21 cellular contexts compared by ENCODE assay signal in genomic region chr14:71290301-71290700, GRCh38. TPM values are rescaled to one million over a fixed set of nuclear protein-coding genes. Genes with fewer than 3 reads are reported as not detected.
A peak's percentile ranks its signal among the peaks of the same experiment; 100 is the strongest.
DNase-seq lines count a peak whose midpoint lies in the region; ATAC-seq, FAIRE-seq and TF ChIP-seq lines count a peak whose summit lies in the region.
"Had no signal": no experiment of that assay in that cellular context is flagged by ENCODE, and none has a peak within 500 bp of the region (broad histone marks: within the 10 kb centered on the region; RNA-seq: fewer than 3 reads in every experiment).

No MANE protein-coding gene starts in this region.

- intact Hi-C loops in IMR-90 (cut with micrococcal nuclease), result no loop called here

- H3K14ac ChIP-seq in IMR-90 (replicated peaks; ENCODE audit: low read depth, low read length), result no peak overlapping the region

- H3K27me3 ChIP-seq in IMR-90 (ENCODE audit: control insufficient read depth, insufficient read depth, low read length) (no peaks in the 10 kb centered on the region), astrocyte (ENCODE audit: insufficient read depth, low read length) (no peaks in the 10 kb centered on the region), foreskin keratinocyte (no peaks in the 10 kb centered on the region), Karpas-422 (ENCODE audit: low read length) (no peaks in the 10 kb centered on the region)
- H3K27me3 ChIP-seq: BLaER1 treated with 17β-estradiol and CSF1 and Interleukin-3, amounts not matched to agents 10 nM and 100 nM; ovary; upper lobe of right lung had no signal

- H3K36me3 ChIP-seq in IMR-90 (ENCODE audit: control insufficient read depth, insufficient read depth, low read length), result no peaks in the 10 kb centered on the region
- H3K36me3 ChIP-seq in astrocyte (ENCODE audit: insufficient read depth, low read length), result no peaks in the 10 kb centered on the region
- no peaks in the 10 kb centered on the region for H3K36me3 ChIP-seq in Karpas-422 (ENCODE audit: insufficient read depth, low read length)
- H3K36me3 ChIP-seq: BLaER1 treated with 17β-estradiol and CSF1 and Interleukin-3, amounts not matched to agents 10 nM and 100 nM; ovary; upper lobe of right lung had no signal

- POLR2A ChIA-PET in IMR-90 (lab: Charles Lee; ENCODE audit: unreplicated experiment), result no interaction called here

- H2AK5ac ChIP-seq in IMR-90 (ENCODE audit: low read depth, low read length), result no peak overlapping the region

- DNase-seq in COLO829 (ENCODE audit: low spot score) (peak; percentile 64), IMR-90 (no peak), astrocyte (ENCODE audit: low read depth) (no peak), foreskin keratinocyte (no peak), activated gamma-delta T cell (lab: John Stamatoyannopoulos, UW) (no peak), Karpas-422 (no peak)
- DNase-seq in stimulated activated CD4-positive, alpha-beta T cell treated with anti-CD3 and anti-CD28 coated beads, Interleukin-12 subunit alpha, Interleukin-12 subunit beta, amount 100 ng/mL, for 4 hours, result no peak
- DNase-seq: activated CD4-positive, alpha-beta T cell treated with anti-CD3 and anti-CD28 coated beads for 1 hour; DMS 273 treated with DMSO at 0.1 percent for 48 hours; KG1; NCI-H187 treated with DMSO at 0.1 percent for 48 hours; ovary; right cardiac atrium; upper lobe of right lung had no signal

- no peaks in the 10 kb centered on the region for H3K79me1 ChIP-seq in IMR-90 (ENCODE audit: low read depth in 1 of 2, low read length in 2 of 2)

- H3K36me3 Mint-ChIP-seq in astrocyte (ENCODE audit: low read depth, unreplicated experiment), result no peaks in the 10 kb centered on the region
- H3K36me3 Mint-ChIP-seq: mesothelial cell of epicardium, T-cell had no signal

- no peaks in the 10 kb centered on the region for H3K9me2 ChIP-seq in Karpas-422 (replicated peaks; ENCODE audit: insufficient read depth, low read length)

- no peak overlapping the region for H3K4ac ChIP-seq in IMR-90 (ENCODE audit: low read depth, low read length)

- TF ChIP-seq RAD21 in IMR-90 (IDR thresholded peaks at IDR 0.05; ENCODE audit: low read length), result no peak

- ATAC-seq in IMR-90 (ENCODE audit: low read depth) (no peak), foreskin keratinocyte (no peak), GM18519 (IDR thresholded peaks at IDR 0.05; ENCODE audit: low FRiP score, unreplicated experiment) (no peak)

- no peaks in the 10 kb centered on the region for H3K9me1 ChIP-seq in IMR-90 (ENCODE audit: insufficient read depth, low read length)

- peaks cover 1% of the 10 kb centered on the region; the same call in 1 of the 2 replicates for H3K4me1 ChIP-seq in IMR-90 (ENCODE audit: control insufficient read depth, insufficient read depth, low read length)
- H3K4me1 ChIP-seq in astrocyte (ENCODE audit: insufficient read depth, low read length), result peaks cover 7% of the 10 kb centered on the region
- H3K4me1 ChIP-seq in foreskin keratinocyte, result peaks cover 3% of the 10 kb centered on the region
- no peaks in the 10 kb centered on the region for H3K4me1 ChIP-seq in Karpas-422 (ENCODE audit: low read length)
- H3K4me1 ChIP-seq: upper lobe of right lung had no signal

- no peaks in the 10 kb centered on the region for H3K9me3 Mint-ChIP-seq in astrocyte (ENCODE audit: unreplicated experiment)

- H4K20me1 ChIP-seq in IMR-90 (ENCODE audit: insufficient read depth, low read length) (no peaks in the 10 kb centered on the region), astrocyte (ENCODE audit: insufficient read depth, low read length) (no peaks in the 10 kb centered on the region), Karpas-422 (ENCODE audit: insufficient read depth, low read depth, low read length) (no peaks in the 10 kb centered on the region)
- H4K20me1 ChIP-seq: BLaER1 treated with 17β-estradiol and CSF1 and Interleukin-3, amounts not matched to agents 10 nM and 100 nM had no signal

- H3K27ac ChIP-seq in IMR-90 (ENCODE audit: insufficient read depth, low read length) (no peak overlapping the region), astrocyte (ENCODE audit: low read depth, low read length) (no peak overlapping the region), foreskin keratinocyte (peak overlapping the region; percentile 14), Karpas-422 (ENCODE audit: low read length) (no peak overlapping the region)
- H3K27ac ChIP-seq: ovary, upper lobe of right lung had no signal

- no peak overlapping the region for H3K56ac ChIP-seq in IMR-90 (ENCODE audit: extremely low read depth, insufficient read depth, low read length)

- FAIRE-seq in astrocyte (lab: Jason Lieb, UNC), result no peak
- FAIRE-seq: endometrium, G401.6 had no signal

- H2BK5ac ChIP-seq in IMR-90 (ENCODE audit: low read depth, low read length, poor library complexity, severe bottlenecking), result no peak overlapping the region

- dilution Hi-C loops in IMR-90 (cut with HindIII; ENCODE audit: low sequenced_read_pairs, unreplicated experiment), result no loop called here

- H4K8ac ChIP-seq in IMR-90 (ENCODE audit: low read depth in 2 of 2, low read length in 2 of 2), result no peak overlapping the region; a peak in 1 of 4 replicates

- no peak overlapping the region for H3K18ac ChIP-seq in IMR-90 (ENCODE audit: low read depth, low read length)

- H3K9me3 ChIP-seq in IMR-90 (ENCODE audit: control insufficient read depth, insufficient read depth, low read length) (no peaks in the 10 kb centered on the region), astrocyte (ENCODE audit: insufficient read depth, low read depth, low read length) (no peaks in the 10 kb centered on the region), Karpas-422 (ENCODE audit: low read length) (no peaks in the 10 kb centered on the region)
- H3K9me3 ChIP-seq: ovary, upper lobe of right lung had no signal

- peak overlapping the region; percentile 93 for H3K27ac Mint-ChIP-seq in astrocyte (ENCODE audit: unreplicated experiment)
- H3K27ac Mint-ChIP-seq: mesothelial cell of epicardium had no signal

- no peak overlapping the region for H3K4me3 ChIP-seq in IMR-90 (ENCODE audit: insufficient read depth, low read depth, low read length)
- H3K4me3 ChIP-seq in astrocyte (ENCODE audit: insufficient read depth, low read depth, low read length), result no peak overlapping the region
- no peak overlapping the region for H3K4me3 ChIP-seq in Karpas-422 (ENCODE audit: low read length)
- H3K4me3 ChIP-seq: BLaER1 treated with 17β-estradiol and CSF1 and Interleukin-3, amounts not matched to agents 10 nM and 100 nM; ovary; upper lobe of right lung had no signal

- peaks cover 5% of the 10 kb centered on the region for H3K4me1 Mint-ChIP-seq in astrocyte (ENCODE audit: low read depth, unreplicated experiment)

- H4K5ac ChIP-seq in IMR-90 (ENCODE audit: low read depth, low read length), result no peak overlapping the region

- CTCF ChIA-PET in IMR-90 (lab: Yijun Ruan, JAX), result no interaction called here

- TF ChIP-seq CTCF in IMR-90 (conservative IDR thresholded peaks at IDR 0.05; ENCODE audit: low read depth, low read length) (no peak), astrocyte (IDR thresholded peaks at IDR 0.05; ENCODE audit: insufficient read depth, low read depth, low read length) (no peak), foreskin keratinocyte (conservative IDR thresholded peaks at IDR 0.05) (no peak)

- H3K79me2 ChIP-seq in astrocyte (ENCODE audit: insufficient read depth, low read length) (no peaks in the 10 kb centered on the region), Karpas-422 (ENCODE audit: low read length) (no peaks in the 10 kb centered on the region)

- H2BK15ac ChIP-seq in IMR-90 (ENCODE audit: low read depth, low read length), result no peak overlapping the region

- H2AFZ ChIP-seq in IMR-90 (replicated peaks; ENCODE audit: low read length, poor library complexity), result no peak overlapping the region
- peak overlapping the region; percentile 48 for H2AFZ ChIP-seq in astrocyte (ENCODE audit: low read depth, low read length)
- H2AFZ ChIP-seq in Karpas-422 (ENCODE audit: low read length), result no peak overlapping the region

- no TSS peak for BruUV-seq in IMR-90 (replicated peaks; lab: Mats Ljungman, UMichigan)

- H3K9ac ChIP-seq in IMR-90 (ENCODE audit: low read depth, low read length) (no peak overlapping the region), astrocyte (ENCODE audit: low read length) (no peak overlapping the region), Karpas-422 (ENCODE audit: low read length) (no peak overlapping the region)
- H3K9ac ChIP-seq: BLaER1 treated with 17β-estradiol and CSF1 and Interleukin-3, amounts not matched to agents 10 nM and 100 nM had no signal

- no CpG with 5 or more reads among the region's 6 CpGs for WGBS in IMR-90 (ENCODE audit: extremely low coverage in 2 of 2, insufficient read length in 1 of 2), 2 experiments

- H2BK120ac ChIP-seq in IMR-90 (ENCODE audit: low read depth, low read length), result no peak overlapping the region

- no peak overlapping the region for H4K91ac ChIP-seq in IMR-90 (ENCODE audit: insufficient read depth, low read depth, low read length)

- H3K4me2 ChIP-seq in IMR-90 (ENCODE audit: low read depth, low read length) (no peak overlapping the region), astrocyte (ENCODE audit: low read length) (no peak overlapping the region), Karpas-422 (ENCODE audit: low read depth, low read length, poor library complexity, severe bottlenecking) (no peak overlapping the region)

- H3K23ac ChIP-seq in IMR-90 (ENCODE audit: low read depth, low read length), result no peak overlapping the region

- in situ Hi-C loops in IMR-90 (cut with MboI; ENCODE audit: low sequenced_read_pairs), result no loop called here

- no peak for TF ChIP-seq POLR2A in IMR-90 (IDR thresholded peaks at IDR 0.05; ENCODE audit: low read depth, low read length)

- H3K4me3 Mint-ChIP-seq in astrocyte (ENCODE audit: unreplicated experiment), result no peak overlapping the region
- H3K4me3 Mint-ChIP-seq: mesothelial cell of epicardium, nephron, T-cell had no signal

- peak overlapping the region; percentile 58; the same call in 1 of the 2 replicates for H2BK20ac ChIP-seq in IMR-90 (ENCODE audit: low read depth, low read length)

- no peaks in the 10 kb centered on the region for H3K27me3 Mint-ChIP-seq in astrocyte (ENCODE audit: low read depth, unreplicated experiment)

- H2AK9ac ChIP-seq in IMR-90 (replicated peaks; ENCODE audit: low read depth, low read length, poor library complexity), result no peak overlapping the region

TF ChIP-seq in IMR-90, 13 proteins besides CTCF, POLR2A, EP300 and RAD21 (continues in another document):
- TF ChIP-seq MAFK (IDR thresholded peaks at IDR 0.05; ENCODE audit: low read depth, low read length) (no peak), RFX5 (IDR thresholded peaks at IDR 0.05; ENCODE audit: low read depth, low read length) (no peak), CHD1 (IDR thresholded peaks at IDR 0.05; ENCODE audit: low read depth, low read length) (no peak), MXI1 (IDR thresholded peaks at IDR 0.05; ENCODE audit: borderline replicate concordance, low read depth, low read length) (no peak), SMC3 (IDR thresholded peaks at IDR 0.05; ENCODE audit: low read depth, low read length) (no peak)

RNA-seq across cellular contexts. Expression of gene SIPA1L1, which starts 30.0 kb away (rescaled TPM):
- total RNA-seq in IMR-90 (2012; rRNA removed), result 21.5 and 24.7 TPM in 2 replicates
- 23.9 and 24.5 TPM in 2 replicates for polyA plus RNA-seq in IMR-90 (2012; rRNA removed)
- 12.9 and 17.5 TPM in 2 replicates for polyA plus RNA-seq in IMR-90 (2012; cell fraction: cytosol; rRNA removed)
- polyA plus RNA-seq in IMR-90 (2012; cell fraction: nucleus; rRNA removed; ENCODE audit: low replicate concordance), result 67.8 and 91.1 TPM in 2 replicates
- 31.3 and 32.8 TPM in 2 replicates for total RNA-seq in astrocyte
- total RNA-seq in foreskin keratinocyte, result 22.4 and 29.9 TPM in 2 replicates
- 10.1 and 13.7 TPM in 2 replicates for polyA plus RNA-seq in foreskin keratinocyte
- 3.9 and 7.8 TPM in 2 replicates for total RNA-seq in Karpas-422 (2014; rRNA removed; shearing (Covaris generic); ENCODE audit: low replicate concordance)
